In genomic region chr2:233061591-233062446, GRCh38 we compare ENCODE assay signal across 1 cellular context.
TF ChIP-seq lines count a peak whose summit lies in the region.

No MANE protein-coding gene starts in this region.

TF ChIP-seq in HepG2, 621 proteins besides CTCF, POLR2A, EP300 and RAD21 (continued from another document and continues in another):
- TF ChIP-seq, protein P1, sequence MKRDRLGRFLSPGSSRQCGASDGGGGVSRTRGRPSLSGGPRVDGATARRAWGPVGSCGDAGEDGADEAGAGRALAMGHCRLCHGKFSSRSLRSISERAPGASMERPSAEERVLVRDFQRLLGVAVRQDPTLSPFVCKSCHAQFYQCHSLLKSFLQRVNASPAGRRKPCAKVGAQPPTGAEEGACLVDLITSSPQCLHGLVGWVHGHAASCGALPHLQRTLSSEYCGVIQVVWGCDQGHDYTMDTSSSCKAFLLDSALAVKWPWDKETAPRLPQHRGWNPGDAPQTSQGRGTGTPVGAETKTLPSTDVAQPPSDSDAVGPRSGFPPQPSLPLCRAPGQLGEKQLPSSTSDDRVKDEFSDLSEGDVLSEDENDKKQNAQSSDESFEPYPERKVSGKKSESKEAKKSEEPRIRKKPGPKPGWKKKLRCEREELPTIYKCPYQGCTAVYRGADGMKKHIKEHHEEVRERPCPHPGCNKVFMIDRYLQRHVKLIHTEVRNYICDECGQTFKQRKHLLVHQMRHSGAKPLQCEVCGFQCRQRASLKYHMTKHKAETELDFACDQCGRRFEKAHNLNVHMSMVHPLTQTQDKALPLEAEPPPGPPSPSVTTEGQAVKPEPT (CRISPR knock-in tag; IDR thresholded peaks at IDR 0.05; ENCODE audit: low read depth) = no peak
- peak; percentile 67; the same call in 1 of the 2 replicates for TF ChIP-seq ZNF205 (CRISPR knock-in tag; IDR thresholded peaks at IDR 0.05)
- TF ChIP-seq TEF (CRISPR knock-in tag; IDR thresholded peaks at IDR 0.05) = no peak
- TF ChIP-seq ZMYM3 (CRISPR knock-in tag; IDR thresholded peaks at IDR 0.05) = peak; percentile 99
- no peak for TF ChIP-seq ZNF468 (CRISPR knock-in tag; IDR thresholded peaks at IDR 0.05)
- TF ChIP-seq MTERF4 (CRISPR knock-in tag; IDR thresholded peaks at IDR 0.05) = no peak
- TF ChIP-seq ZNF30 (CRISPR knock-in tag; IDR thresholded peaks at IDR 0.05) = no peak
- peak; percentile 40; the same call in 1 of the 2 replicates for TF ChIP-seq JUN (CRISPR knock-in tag; IDR thresholded peaks at IDR 0.05)
- TF ChIP-seq IKZF4 (CRISPR knock-in tag; IDR thresholded peaks at IDR 0.05; ENCODE audit: borderline replicate concordance, low read depth, not compliant biosample characterization) = no peak
- peak; percentile 97 for TF ChIP-seq RCOR2 (CRISPR knock-in tag; IDR thresholded peaks at IDR 0.05)
- TF ChIP-seq RNF2 (conservative IDR thresholded peaks at IDR 0.05; ENCODE audit: low read depth) = no peak
- TF ChIP-seq E2F2 (CRISPR knock-in tag; IDR thresholded peaks at IDR 0.05; ENCODE audit: borderline replicate concordance) = no peak
- peak; percentile 82 for TF ChIP-seq ZBTB38 (CRISPR knock-in tag; IDR thresholded peaks at IDR 0.05)
- peak; percentile 30; the same call in 1 of the 2 replicates for TF ChIP-seq MEIS1 (CRISPR knock-in tag; IDR thresholded peaks at IDR 0.05; ENCODE audit: borderline replicate concordance)
- peak; percentile 65; the same call in 1 of the 2 replicates for TF ChIP-seq RFX1 (IDR thresholded peaks at IDR 0.05)
- TF ChIP-seq ZNF83 (CRISPR knock-in tag; IDR thresholded peaks at IDR 0.05; ENCODE audit: borderline replicate concordance) = no peak; the same call in 1 of the 2 replicates
- 0 out of 2 replicates have a peak, but pooled peaks have one; percentile 26 for TF ChIP-seq BORCS8-MEF2B (CRISPR knock-in tag; IDR thresholded peaks at IDR 0.05)
- no peak for TF ChIP-seq ZNF382 (CRISPR knock-in tag; IDR thresholded peaks at IDR 0.05; ENCODE audit: borderline replicate concordance)
- TF ChIP-seq THAP7 (CRISPR knock-in tag; IDR thresholded peaks at IDR 0.05) = no peak
- TF ChIP-seq RFX3 (CRISPR knock-in tag; IDR thresholded peaks at IDR 0.05) = peak; percentile 62
- TF ChIP-seq ZBTB4 (CRISPR knock-in tag; IDR thresholded peaks at IDR 0.05; ENCODE audit: borderline replicate concordance) = peak; percentile 90; the same call in 1 of the 2 replicates
- TF ChIP-seq ZNF839 (CRISPR knock-in tag; IDR thresholded peaks at IDR 0.05; ENCODE audit: borderline replicate concordance) = peak; percentile 69; the same call in 1 of the 2 replicates
- peak; percentile 91 for TF ChIP-seq ZNF891 (CRISPR knock-in tag; IDR thresholded peaks at IDR 0.05)
- peak; percentile 75 for TF ChIP-seq ZMYM4 (CRISPR knock-in tag; IDR thresholded peaks at IDR 0.05)
- TF ChIP-seq KAT7 (CRISPR knock-in tag; IDR thresholded peaks at IDR 0.05; ENCODE audit: borderline replicate concordance) = peak; percentile 47; the same call in 1 of the 2 replicates
- TF ChIP-seq SPEN (CRISPR knock-in tag; IDR thresholded peaks at IDR 0.05; ENCODE audit: low read depth) = peak; percentile 90
- TF ChIP-seq FOXP1 (IDR thresholded peaks at IDR 0.05) = no peak
- peak; percentile 67 for TF ChIP-seq FOXP1 (CRISPR knock-in tag; IDR thresholded peaks at IDR 0.05)
- TF ChIP-seq ZKSCAN1 (IDR thresholded peaks at IDR 0.05; ENCODE audit: low read length) = 0 out of 2 replicates have a peak, but pooled peaks have one; percentile 13
- TF ChIP-seq ZNF619 (CRISPR knock-in tag; IDR thresholded peaks at IDR 0.05) = peak; percentile 86
- no peak for TF ChIP-seq PRMT3 (CRISPR knock-in tag; IDR thresholded peaks at IDR 0.05; ENCODE audit: borderline replicate concordance, low read depth)
- no peak; the same call in 1 of the 2 replicates for TF ChIP-seq ZNF362 (CRISPR knock-in tag; IDR thresholded peaks at IDR 0.05; ENCODE audit: borderline replicate concordance)
- TF ChIP-seq PHF8 (CRISPR knock-in tag; IDR thresholded peaks at IDR 0.05) = peak; percentile 60
- TF ChIP-seq MED1 (CRISPR knock-in tag; IDR thresholded peaks at IDR 0.05) = peak; percentile 80
- TF ChIP-seq, protein P2, sequence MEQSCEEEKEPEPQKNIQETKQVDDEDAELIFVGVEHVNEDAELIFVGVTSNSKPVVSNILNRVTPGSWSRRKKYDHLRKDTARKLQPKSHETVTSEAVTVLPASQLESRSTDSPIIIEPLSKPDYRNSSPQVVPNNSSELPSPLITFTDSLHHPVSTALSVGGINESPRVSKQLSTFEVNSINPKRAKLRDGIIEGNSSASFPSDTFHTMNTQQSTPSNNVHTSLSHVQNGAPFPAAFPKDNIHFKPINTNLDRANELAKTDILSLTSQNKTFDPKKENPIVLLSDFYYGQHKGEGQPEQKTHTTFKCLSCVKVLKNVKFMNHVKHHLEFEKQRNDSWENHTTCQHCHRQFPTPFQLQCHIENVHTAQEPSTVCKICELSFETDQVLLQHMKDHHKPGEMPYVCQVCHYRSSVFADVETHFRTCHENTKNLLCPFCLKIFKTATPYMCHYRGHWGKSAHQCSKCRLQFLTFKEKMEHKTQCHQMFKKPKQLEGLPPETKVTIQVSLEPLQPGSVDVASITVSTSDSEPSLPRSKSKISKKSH (CRISPR knock-in tag; IDR thresholded peaks at IDR 0.05; ENCODE audit: borderline replicate concordance) = peak; percentile 82
- 0 out of 2 replicates have a peak, but pooled peaks have one; percentile 50 for TF ChIP-seq YEATS2 (CRISPR knock-in tag; IDR thresholded peaks at IDR 0.05; ENCODE audit: borderline replicate concordance)
- peak; percentile 92 for TF ChIP-seq ZNF883 (CRISPR knock-in tag; IDR thresholded peaks at IDR 0.05; ENCODE audit: not compliant biosample characterization)
- TF ChIP-seq FOXJ3 (CRISPR knock-in tag; IDR thresholded peaks at IDR 0.05; ENCODE audit: borderline replicate concordance) = peak; percentile 73; the same call in 1 of the 2 replicates
- no peak; the same call in none of the 2 replicates for TF ChIP-seq YEATS4 (CRISPR knock-in tag; IDR thresholded peaks at IDR 0.05; ENCODE audit: borderline replicate concordance)
- TF ChIP-seq SOX13 (IDR thresholded peaks at IDR 0.05) = 0 out of 2 replicates have a peak, but pooled peaks have one; percentile 57
- TF ChIP-seq SOX13 (CRISPR knock-in tag; conservative IDR thresholded peaks at IDR 0.05 in 1 of 2, IDR thresholded peaks at IDR 0.05 in 1 of 2) = peak in 1 of 2 experiments; percentile 62; a peak in 2 of 4 replicates
- no peak for TF ChIP-seq THYN1 (CRISPR knock-in tag; IDR thresholded peaks at IDR 0.05; ENCODE audit: borderline replicate concordance, low read depth)
- peak; percentile 80 for TF ChIP-seq ZNF274 (CRISPR knock-in tag; IDR thresholded peaks at IDR 0.05)
- no peak for TF ChIP-seq IRF9 (CRISPR knock-in tag; IDR thresholded peaks at IDR 0.05; ENCODE audit: borderline replicate concordance)
- TF ChIP-seq ZNF720 (CRISPR knock-in tag; IDR thresholded peaks at IDR 0.05) = no peak
- peak; percentile 83 for TF ChIP-seq SKI (IDR thresholded peaks at IDR 0.05; ENCODE audit: partially characterized antibody)
- no peak for TF ChIP-seq DBP (CRISPR knock-in tag; IDR thresholded peaks at IDR 0.05; ENCODE audit: not compliant biosample characterization)
- TF ChIP-seq CCDC6 (CRISPR knock-in tag; IDR thresholded peaks at IDR 0.05) = peak; percentile 56; the same call in 1 of the 2 replicates
- TF ChIP-seq IRX3 (CRISPR knock-in tag; IDR thresholded peaks at IDR 0.05; ENCODE audit: borderline replicate concordance, low read depth) = no peak
